33 cellular contexts compared by ENCODE assay signal in the genomic region with DNA sequence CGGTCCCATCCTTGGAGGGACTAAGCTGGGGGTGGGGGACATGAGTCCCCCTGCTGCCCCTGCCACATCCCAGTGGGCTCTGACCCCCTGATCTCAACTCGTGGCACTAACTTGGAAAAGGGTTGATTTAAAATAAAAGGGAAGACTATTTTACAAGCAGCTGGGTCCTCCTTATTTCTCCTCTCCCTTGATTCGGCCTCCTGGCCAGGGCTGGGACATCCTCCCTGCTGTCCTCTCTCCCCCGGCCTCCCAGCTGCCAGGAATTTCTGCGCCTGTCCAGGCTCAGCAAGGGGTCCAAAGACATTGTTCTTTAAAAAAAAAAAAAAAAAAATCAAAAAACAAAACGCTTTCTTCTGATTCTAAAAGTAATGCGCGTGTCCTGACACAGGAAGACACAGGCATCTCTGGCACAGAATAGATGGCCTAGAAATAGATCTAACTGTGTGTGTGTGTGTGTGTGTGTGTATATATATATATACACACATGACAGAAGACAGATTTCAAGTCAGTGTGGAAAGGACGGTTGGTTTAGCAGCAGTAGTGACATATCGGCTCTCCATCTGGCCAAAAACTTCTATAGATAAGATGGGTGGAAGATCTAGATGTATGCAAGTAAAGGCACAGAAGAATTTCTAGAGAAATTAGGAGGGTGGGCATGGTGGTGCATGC. TPM values are rescaled to one million over a fixed set of nuclear protein-coding genes. Genes with fewer than 3 reads are reported as not detected.
DNase-seq lines count a peak whose midpoint lies in the region; ATAC-seq and TF ChIP-seq lines count a peak whose summit lies in the region.
"Had no signal": no experiment of that assay in that cellular context is flagged by ENCODE, and none has a peak within 500 bp of the region (broad histone marks: within the 10 kb centered on the region; RNA-seq: fewer than 3 reads in every experiment).

No MANE protein-coding gene starts in this region.

- no peak overlapping the region for H2AK5ac ChIP-seq in neuronal stem cell (ENCODE audit: low read depth, low read length)

- DNase-seq in glutamatergic neuron (no peak), neuronal stem cell (ENCODE audit: low spot score) (no peak), progenitor cell of endocrine pancreas (ENCODE audit: low spot score, unreplicated experiment) (no peak)
- DNase-seq in NK-92 treated with Interleukin-12 subunit alpha and Interleukin-12 subunit beta, amount 100 ng/mL, for 24 hours (lab: John Stamatoyannopoulos, UW), result no peak
- no peak for DNase-seq in naive thymus-derived CD8-positive, alpha-beta T cell
- no peak for DNase-seq in activated CD8-positive, alpha-beta T cell treated with anti-CD3 and anti-CD28 coated beads, Interleukin-2, amount 10 ng/mL, durations not matched to agents 7 days and 5 days
- DNase-seq: activated CD4-positive, alpha-beta T cell treated with anti-CD3 and anti-CD28 coated beads for 48 hours; activated gamma-delta T cell treated with Interleukin-2 at 50 U/mL for 16 hours; activated T-cell treated with anti-CD3 and anti-CD28 coated beads, Interleukin-2, amount 50 U/mL, for 1 hour; dermis blood vessel endothelial cell; DND-41; HFFc6; islet precursor cell; lower lobe of right lung; MM.1S; NCI-H1417; NCI-H2029 treated with DMSO at 0.1 percent for 48 hours; NCI-H345; NCI-H748 treated with DMSO at 0.1 percent for 48 hours; nephron progenitor cell; stimulated activated CD4-positive, alpha-beta T cell treated with anti-CD3 and anti-CD28 coated beads, Interleukin-12 subunit alpha, Interleukin-12 subunit beta, amount 100 ng/mL, for 4 hours; stimulated activated CD4-positive, alpha-beta T cell treated with anti-CD3 and anti-CD28 coated beads, Interleukin-4, amount 100 ng/mL, for 1 hour; T-helper 2 cell had no signal

- H3K36me3 Mint-ChIP-seq in glutamatergic neuron (ENCODE audit: unreplicated experiment), result no peaks in the 10 kb centered on the region
- peaks cover 6% of the 10 kb centered on the region for H3K36me3 Mint-ChIP-seq in progenitor cell of endocrine pancreas (ENCODE audit: insufficient read depth)
- H3K36me3 Mint-ChIP-seq in naive thymus-derived CD8-positive, alpha-beta T cell, result peaks cover 0 to 6% (median 0%) of the 10 kb centered on the region in 3 donors
- peaks cover 8% of the 10 kb centered on the region for H3K36me3 Mint-ChIP-seq in activated CD8-positive, alpha-beta T cell treated with anti-CD3 and anti-CD28 coated beads, Interleukin-2, amount 10 ng/mL, durations not matched to agents 7 days and 5 days (ENCODE audit: low read depth)

- H3K4me1 Mint-ChIP-seq in glutamatergic neuron (ENCODE audit: low read depth, unreplicated experiment), result peaks cover 22% of the 10 kb centered on the region
- H3K4me1 Mint-ChIP-seq in progenitor cell of endocrine pancreas (ENCODE audit: low read depth), result no peaks in the 10 kb centered on the region
- H3K4me1 Mint-ChIP-seq in naive thymus-derived CD8-positive, alpha-beta T cell, result peaks cover 8 to 31% (median 25%) of the 10 kb centered on the region in 4 donors
- peaks cover 13% of the 10 kb centered on the region for H3K4me1 Mint-ChIP-seq in activated CD8-positive, alpha-beta T cell treated with anti-CD3 and anti-CD28 coated beads, Interleukin-2, amount 10 ng/mL, durations not matched to agents 7 days and 5 days (ENCODE audit: low read depth)

- no peaks in the 10 kb centered on the region for H3K27me3 ChIP-seq in neuronal stem cell (ENCODE audit: control insufficient read depth in 3 of 3, insufficient read depth in 3 of 3, low read depth in 1 of 3, low read length in 3 of 3)
- H3K27me3 ChIP-seq: adrenal gland had no signal

- H2BK12ac ChIP-seq in neuronal stem cell (ENCODE audit: low read length), result no peak overlapping the region

- peaks cover 16% of the 10 kb centered on the region; the same call in 1 of the 2 replicates for H3K4me1 ChIP-seq in ES-I3 (ENCODE audit: insufficient read depth, low read length)
- peaks cover 31 to 40% of the 10 kb centered on the region in 2 donors for H3K4me1 ChIP-seq in neuronal stem cell (ENCODE audit: control insufficient read depth in 2 of 2, insufficient read depth in 1 of 2, low read depth in 1 of 2, low read length in 2 of 2)

- no peak for ATAC-seq in naive thymus-derived CD8-positive, alpha-beta T cell
- no peak for ATAC-seq in activated CD8-positive, alpha-beta T cell treated with anti-CD3 and anti-CD28 coated beads, Interleukin-2, amount 10 ng/mL, durations not matched to agents 7 days and 5 days

- H3K4me3 Mint-ChIP-seq in glutamatergic neuron (ENCODE audit: unreplicated experiment), result peak overlapping the region; percentile 15
- H3K4me3 Mint-ChIP-seq in progenitor cell of endocrine pancreas (ENCODE audit: low read depth), result no peak overlapping the region
- no peak overlapping the region for H3K4me3 Mint-ChIP-seq in naive thymus-derived CD8-positive, alpha-beta T cell
- no peak overlapping the region for H3K4me3 Mint-ChIP-seq in activated CD8-positive, alpha-beta T cell treated with anti-CD3 and anti-CD28 coated beads, Interleukin-2, amount 10 ng/mL, durations not matched to agents 7 days and 5 days
- H3K4me3 Mint-ChIP-seq: HFFc6 had no signal

- no peak for TF ChIP-seq CTCF in glutamatergic neuron (IDR thresholded peaks at IDR 0.05; ENCODE audit: partially characterized antibody, unreplicated experiment)
- TF ChIP-seq CTCF in progenitor cell of endocrine pancreas (IDR thresholded peaks at IDR 0.05; ENCODE audit: unreplicated experiment), result no peak

- H3K79me1 ChIP-seq in neuronal stem cell (ENCODE audit: low read depth, low read length), result peaks cover 6% of the 10 kb centered on the region

- H3K27me3 Mint-ChIP-seq in glutamatergic neuron (ENCODE audit: unreplicated experiment) (peaks cover 12% of the 10 kb centered on the region), progenitor cell of endocrine pancreas (peaks cover 9% of the 10 kb centered on the region)
- no peaks in the 10 kb centered on the region for H3K27me3 Mint-ChIP-seq in naive thymus-derived CD8-positive, alpha-beta T cell
- no peaks in the 10 kb centered on the region for H3K27me3 Mint-ChIP-seq in activated CD8-positive, alpha-beta T cell treated with anti-CD3 and anti-CD28 coated beads, Interleukin-2, amount 10 ng/mL, durations not matched to agents 7 days and 5 days (ENCODE audit: low read depth)

- H2BK15ac ChIP-seq in neuronal stem cell (ENCODE audit: low read length), result no peak overlapping the region

- H3K27ac ChIP-seq in angular gyrus (ENCODE audit: low read depth, low read length), result peak overlapping the region; percentile 80
- H3K27ac ChIP-seq in neuronal stem cell (replicated peaks; ENCODE audit: low read length), result peak overlapping the region; percentile 65
- H3K27ac ChIP-seq: adrenal gland, C4-2B, KMS-11, lower lobe of right lung, SK-N-MC had no signal

- WGBS in neuronal stem cell (ENCODE audit: extremely low coverage in 2 of 2, insufficient read length in 2 of 2, insufficient replicate concordance in 1 of 2), 2 donors, result no CpG with 5 or more reads among the region's 10 CpGs

- no peak overlapping the region for H3K27ac Mint-ChIP-seq in glutamatergic neuron (ENCODE audit: unreplicated experiment)
- H3K27ac Mint-ChIP-seq in progenitor cell of endocrine pancreas, result no peak overlapping the region
- peak overlapping the region in 3 of 10 donors; percentile 60 to 75 (median 65) for H3K27ac Mint-ChIP-seq in naive thymus-derived CD8-positive, alpha-beta T cell
- no peak overlapping the region for H3K27ac Mint-ChIP-seq in activated CD8-positive, alpha-beta T cell treated with anti-CD3 and anti-CD28 coated beads, Interleukin-2, amount 10 ng/mL, durations not matched to agents 7 days and 5 days
- H3K27ac Mint-ChIP-seq: HFFc6, nephron progenitor cell had no signal

- peak overlapping the region; percentile 88 for H3K18ac ChIP-seq in neuronal stem cell (ENCODE audit: low read length)

- POLR2A ChIA-PET in naive thymus-derived CD8-positive, alpha-beta T cell (lab: Charles Lee), result interaction anchor here (1.2 kb wide), 1 partner anchor 12 kb away, joined by 4 read pairs; the partner anchor contains the start of gene LENG8
- POLR2A ChIA-PET in activated CD8-positive, alpha-beta T cell treated with anti-CD3 and anti-CD28 coated beads, Interleukin-2, amount 10 ng/mL, durations not matched to agents 7 days and 5 days (lab: Charles Lee), result interaction anchor here (0.6 kb wide), 1 partner anchor 31 kb away, joined by 3 read pairs; no protein-coding TSS in a partner anchor

- H3K9me3 ChIP-seq in ES-I3 (ENCODE audit: control insufficient read depth, insufficient read depth, low read length) (no peaks in the 10 kb centered on the region), neuronal stem cell (replicated peaks in 1 of 2; ENCODE audit: control insufficient read depth in 2 of 2, insufficient read depth in 1 of 2, low read depth in 1 of 2, low read length in 2 of 2) (peaks cover 0 to 2% of the 10 kb centered on the region in 2 donors)
- H3K9me3 ChIP-seq: adrenal gland, lower lobe of right lung had no signal

- H3K9ac ChIP-seq in ES-I3 (ENCODE audit: low read depth, low read length) (peak overlapping the region; percentile 9; the same call in 1 of the 2 replicates), neuronal stem cell (ENCODE audit: low read depth, low read length, poor library complexity) (peak overlapping the region; percentile 79)
- H3K9ac ChIP-seq: KMS-11 had no signal

- H3K4me2 ChIP-seq in neuronal stem cell (ENCODE audit: insufficient read depth, low read length, poor library complexity, severe bottlenecking), result peak overlapping the region; percentile 41
- H3K4me2 ChIP-seq: KMS-11 had no signal

- no peak overlapping the region for H2BK120ac ChIP-seq in neuronal stem cell (ENCODE audit: low read depth, low read length)

- CTCF ChIA-PET in activated CD8-positive, alpha-beta T cell treated with anti-CD3 and anti-CD28 coated beads, Interleukin-2, amount 10 ng/mL, durations not matched to agents 7 days and 5 days (lab: Charles Lee), result interaction anchor here (3.0 kb wide), 1 partner anchor 12 kb away, joined by 19 read pairs; the partner anchor contains the start of gene LENG8

- H3K14ac ChIP-seq in neuronal stem cell (ENCODE audit: low read length), result peak overlapping the region; percentile 5

- H4K91ac ChIP-seq in neuronal stem cell (ENCODE audit: low read depth, low read length, poor library complexity), result no peak overlapping the region

- H3K4ac ChIP-seq in neuronal stem cell (ENCODE audit: low read length), result no peak overlapping the region

- H2BK5ac ChIP-seq in neuronal stem cell (ENCODE audit: low read length), result no peak overlapping the region

- H2AFZ ChIP-seq in neuronal stem cell (ENCODE audit: low read length), result no peak overlapping the region

- H3K4me3 ChIP-seq in neuronal stem cell (ENCODE audit: low read length in 2 of 2), result no peak overlapping the region
- H3K4me3 ChIP-seq: adrenal gland, lower lobe of right lung, SK-N-MC had no signal

- peak overlapping the region; percentile 45 for H3K23ac ChIP-seq in neuronal stem cell (ENCODE audit: low read depth, low read length, poor library complexity)

- no peak overlapping the region for H4K8ac ChIP-seq in neuronal stem cell (ENCODE audit: low read depth, low read length)

- H3K36me3 ChIP-seq in ES-I3 (ENCODE audit: insufficient read depth, low read length) (no peaks in the 10 kb centered on the region; the same call in 1 of the 2 replicates), neuronal stem cell (replicated peaks in 1 of 2; ENCODE audit: control insufficient read depth in 2 of 2, insufficient read depth in 2 of 2, low read length in 2 of 2) (peaks cover 19 to 34% of the 10 kb centered on the region in 2 donors)
- H3K36me3 ChIP-seq: adrenal gland had no signal

- H3K9me3 Mint-ChIP-seq in glutamatergic neuron (ENCODE audit: unreplicated experiment) (peaks cover 8% of the 10 kb centered on the region), progenitor cell of endocrine pancreas (ENCODE audit: low read depth) (no peaks in the 10 kb centered on the region)
- no peaks in the 10 kb centered on the region for H3K9me3 Mint-ChIP-seq in naive thymus-derived CD8-positive, alpha-beta T cell
- no peaks in the 10 kb centered on the region for H3K9me3 Mint-ChIP-seq in activated CD8-positive, alpha-beta T cell treated with anti-CD3 and anti-CD28 coated beads, Interleukin-2, amount 10 ng/mL, durations not matched to agents 7 days and 5 days (ENCODE audit: insufficient read depth)
- H3K9me3 Mint-ChIP-seq: HFFc6, nephron progenitor cell had no signal

RNA-seq across cellular contexts. Expression of gene LENG8, which starts 12.3 kb away (rescaled TPM):
- total RNA-seq in glutamatergic neuron (ENCODE audit: unreplicated experiment) (278 TPM), progenitor cell of endocrine pancreas (188 and 210 TPM in 2 replicates)
- 151 TPM for polyA plus RNA-seq in neuronal stem cell (2013, experiment 1 of 2)
- 130 TPM for polyA plus RNA-seq in neuronal stem cell (2013, experiment 2 of 2)
- 100 to 1,000 TPM; 610 to 639 TPM for total RNA-seq in naive thymus-derived CD8-positive, alpha-beta T cell
- 1 to 10 TPM; 4.5 to 8.6 (median 6.5) TPM for polyA plus RNA-seq in naive thymus-derived CD8-positive, alpha-beta T cell
- total RNA-seq in activated CD8-positive, alpha-beta T cell treated with anti-CD3 and anti-CD28 coated beads, Interleukin-2, amount 10 ng/mL, durations not matched to agents 7 days and 5 days, result 100 to 1,000 TPM; 171 to 181 TPM

RNA-seq across cellular contexts. Expression of gene TTYH1, which starts 21.4 kb away (rescaled TPM):
- 2.9 TPM for total RNA-seq in glutamatergic neuron (ENCODE audit: unreplicated experiment)
- 504 TPM for polyA plus RNA-seq in neuronal stem cell (2013, experiment 1 of 2)
- 501 TPM for polyA plus RNA-seq in neuronal stem cell (2013, experiment 2 of 2)
- total RNA-seq in progenitor cell of endocrine pancreas, result 133 and 144 TPM in 2 replicates
- not detected for total RNA-seq in naive thymus-derived CD8-positive, alpha-beta T cell
- polyA plus RNA-seq in naive thymus-derived CD8-positive, alpha-beta T cell, result under 1 TPM in 2 of 3 donors, not detected in 1; 0.04 to 0.65 TPM
- 1 to 10 TPM in 1 of 2 experiments, under 1 TPM in 1; 0.99 to 1.3 TPM for total RNA-seq in activated CD8-positive, alpha-beta T cell treated with anti-CD3 and anti-CD28 coated beads, Interleukin-2, amount 10 ng/mL, durations not matched to agents 7 days and 5 days
- total RNA-seq: bronchial epithelial cell, dermis blood vessel endothelial cell, endothelial cell of umbilical vein, lower lobe of right lung had no signal
- polyA plus RNA-seq: AG04450, endothelial cell of umbilical vein had no signal

RNA-seq across cellular contexts. Expression of gene LENG9, which starts 26.9 kb away (rescaled TPM):
- total RNA-seq in glutamatergic neuron (ENCODE audit: unreplicated experiment) (4.7 TPM), progenitor cell of endocrine pancreas (0.72 and 0.75 TPM in 2 replicates)
- polyA plus RNA-seq in neuronal stem cell (2013, experiment 1 of 2), result 1.3 TPM
- polyA plus RNA-seq in neuronal stem cell (2013, experiment 2 of 2), result 0.91 TPM
- 1 to 10 TPM; 5.2 to 5.8 TPM for total RNA-seq in naive thymus-derived CD8-positive, alpha-beta T cell
- under 1 TPM in 2 of 3 donors, not detected in 1; 0.22 to 0.36 TPM for polyA plus RNA-seq in naive thymus-derived CD8-positive, alpha-beta T cell
- 1 to 10 TPM; 5.3 to 5.6 TPM for total RNA-seq in activated CD8-positive, alpha-beta T cell treated with anti-CD3 and anti-CD28 coated beads, Interleukin-2, amount 10 ng/mL, durations not matched to agents 7 days and 5 days

RNA-seq across cellular contexts. Expression of gene CDC42EP5, which starts 36.4 kb away (rescaled TPM):
- total RNA-seq in glutamatergic neuron (ENCODE audit: unreplicated experiment) (not detected), progenitor cell of endocrine pancreas (1.6 and 2.1 TPM in 2 replicates)
- polyA plus RNA-seq in neuronal stem cell (2013, experiment 1 of 2), result 12.2 TPM
- 12.5 TPM for polyA plus RNA-seq in neuronal stem cell (2013, experiment 2 of 2)
- total RNA-seq in naive thymus-derived CD8-positive, alpha-beta T cell, result not detected
- polyA plus RNA-seq in naive thymus-derived CD8-positive, alpha-beta T cell, result not detected
- not detected for total RNA-seq in activated CD8-positive, alpha-beta T cell treated with anti-CD3 and anti-CD28 coated beads, Interleukin-2, amount 10 ng/mL, durations not matched to agents 7 days and 5 days
- total RNA-seq: mononuclear cell had no signal

Comparison
In these comparisons a context has a peak if more than half of its experiments do, and no peak if none do; other contexts are left out.
1. RNA of gene TTYH1, which starts 21.4 kb away (total RNA-seq): 133 to 144 TPM in progenitor cell of endocrine pancreas; 2.9 TPM in glutamatergic neuron (single experiment), 0.99 to 1.3 TPM in activated CD8-positive, alpha-beta T cell treated with anti-CD3 and anti-CD28 coated beads, Interleukin-2, amount 10 ng/mL, durations not matched to agents 7 days and 5 days and not detected in naive thymus-derived CD8-positive, alpha-beta T cell; every median in the first group is over 10 times any median in the second.